In genomic region chr19:39582891-39583625, GRCh38 we compare ENCODE assay signal across 29 cellular contexts. TPM values are rescaled to one million over a fixed set of nuclear protein-coding genes. Genes with fewer than 3 reads are reported as not detected.
DNase-seq lines count a peak whose midpoint lies in the region; TF ChIP-seq lines count a peak whose summit lies in the region.
"Had no signal": no experiment of that assay in that cellular context is flagged by ENCODE, and none has a peak within 500 bp of the region (broad histone marks: within the 10 kb centered on the region; RNA-seq: fewer than 3 reads in every experiment).

No MANE protein-coding gene starts in this region.

- TF ChIP-seq CTCF in HEK293 (tag by site-specific recombination; IDR thresholded peaks at IDR 0.05) (no peak), epithelial cell of esophagus (IDR thresholded peaks at IDR 0.05; ENCODE audit: insufficient read depth, low read depth, low read length, missing control alignments) (no peak), prostate gland (IDR thresholded peaks at IDR 0.05) (no peak)

- peaks cover 6% of the 10 kb centered on the region for H3K9me3 ChIP-seq in HEK293 (ENCODE audit: control insufficient read depth, insufficient read depth, low read depth, low read length)
- H3K9me3 ChIP-seq in prostate gland: no peaks in the 10 kb centered on the region
- H3K9me3 ChIP-seq: adrenal gland, BE2C, neutrophil, SK-N-SH had no signal

- CTCF ChIA-PET in activated CD4-positive, alpha-beta memory T cell treated with anti-CD3 and anti-CD28 coated beads for 36 hours (lab: Charles Lee): interaction anchor here (0.7 to 0.9 kb wide), 2 partner anchors 92 to 143 kb away, joined by 3 read pairs; no protein-coding TSS in a partner anchor
- CTCF ChIA-PET in activated CD4-positive, alpha-beta memory T cell treated with anti-CD3 and anti-CD28 coated beads, Interleukin-2, amount 10 ng/mL, durations not matched to agents 7 days and 5 days (lab: Charles Lee): no interaction called here
- CTCF ChIA-PET in HEK293 (lab: Yijun Ruan, JAX): no interaction called here

- H3K4me1 ChIP-seq in HEK293 (ENCODE audit: control insufficient read depth, insufficient read depth, low read length) (no peaks in the 10 kb centered on the region), prostate gland (replicated peaks) (no peaks in the 10 kb centered on the region)
- H3K4me1 ChIP-seq: adrenal gland, BE2C, upper lobe of left lung had no signal

- H3K36me3 ChIP-seq in HEK293 (ENCODE audit: control insufficient read depth in 2 of 2, insufficient read depth in 1 of 2, low read length in 2 of 2) (no peaks in the 10 kb centered on the region), prostate gland (no peaks in the 10 kb centered on the region)
- H3K36me3 ChIP-seq: adrenal gland, BE2C, neutrophil, upper lobe of left lung had no signal

- H3K27me3 Mint-ChIP-seq in activated CD4-positive, alpha-beta memory T cell treated with anti-CD3 and anti-CD28 coated beads for 36 hours: peaks cover 39% of the 10 kb centered on the region
- H3K27me3 Mint-ChIP-seq in activated CD4-positive, alpha-beta memory T cell treated with anti-CD3 and anti-CD28 coated beads, Interleukin-2, amount 10 ng/mL, durations not matched to agents 7 days and 5 days: peaks cover 18% of the 10 kb centered on the region

- POLR2A ChIA-PET in activated CD4-positive, alpha-beta memory T cell treated with anti-CD3 and anti-CD28 coated beads for 36 hours (lab: Charles Lee): interaction anchor here (0.7 to 1.3 kb wide), 2 partner anchors 29 to 135 kb away, joined by 3 read pairs; no protein-coding TSS in a partner anchor
- POLR2A ChIA-PET in activated CD4-positive, alpha-beta memory T cell treated with anti-CD3 and anti-CD28 coated beads, Interleukin-2, amount 10 ng/mL, durations not matched to agents 7 days and 5 days (lab: Charles Lee): no interaction called here
- POLR2A ChIA-PET in HEK293 (lab: Yijun Ruan, JAX): no interaction called here

- H3K4me1 Mint-ChIP-seq in activated CD4-positive, alpha-beta memory T cell treated with anti-CD3 and anti-CD28 coated beads for 36 hours (ENCODE audit: low read depth): no peaks in the 10 kb centered on the region
- no peaks in the 10 kb centered on the region for H3K4me1 Mint-ChIP-seq in activated CD4-positive, alpha-beta memory T cell treated with anti-CD3 and anti-CD28 coated beads, Interleukin-2, amount 10 ng/mL, durations not matched to agents 7 days and 5 days
- H3K4me1 Mint-ChIP-seq: brain; CD8-positive, alpha-beta memory T cell; naive B cell; T-helper 17 cell had no signal

- H3K4me3 Mint-ChIP-seq in activated CD4-positive, alpha-beta memory T cell treated with anti-CD3 and anti-CD28 coated beads for 36 hours: no peak overlapping the region
- H3K4me3 Mint-ChIP-seq in activated CD4-positive, alpha-beta memory T cell treated with anti-CD3 and anti-CD28 coated beads, Interleukin-2, amount 10 ng/mL, durations not matched to agents 7 days and 5 days: no peak overlapping the region
- H3K4me3 Mint-ChIP-seq: brain; CD8-positive, alpha-beta memory T cell; naive B cell; T-helper 17 cell had no signal

- H3K27ac ChIP-seq in HEK293 (ENCODE audit: extremely low read depth, low read depth, low read length) (no peak overlapping the region), prostate gland (no peak overlapping the region)
- H3K27ac ChIP-seq: adrenal gland, KMS-11, neutrophil, upper lobe of left lung had no signal

- peak; percentile 52 for DNase-seq in activated CD4-positive, alpha-beta memory T cell treated with anti-CD3 and anti-CD28 coated beads for 36 hours
- DNase-seq in activated CD4-positive, alpha-beta memory T cell treated with anti-CD3 and anti-CD28 coated beads, Interleukin-2, amount 10 ng/mL, durations not matched to agents 7 days and 5 days: no peak
- peak; percentile 25 for DNase-seq in Daoy (ENCODE audit: low read depth)
- peak; percentile 7 for DNase-seq in epithelial cell of esophagus (ENCODE audit: low read depth)
- no peak for DNase-seq in iPS-NIHi11 (ENCODE audit: low spot score)
- no peak for DNase-seq in NCI-H1092 treated with DMSO at 0.1 percent for 48 hours (lab: John Stamatoyannopoulos, UW)
- no peak for DNase-seq in prostate gland (ENCODE audit: low spot score)
- DNase-seq: activated effector memory CD4-positive, alpha-beta T cell treated with Interleukin-2 at 50 U/mL for 16 hours; adrenal gland; BE2C; CD8-positive, alpha-beta memory T cell; HCEC 1CT; left ventricle myocardium superior; naive B cell; NCI-H1436 treated with DMSO at 0.1 percent for 48 hours; NCI-H446; SK-N-SH; T-helper 17 cell; upper lobe of left lung had no signal

- WGBS in prostate gland: 70% methylated on average over 8 of the region's 8 CpGs

- peaks cover 2% of the 10 kb centered on the region for H3K27me3 ChIP-seq in prostate gland (replicated peaks; ENCODE audit: insufficient read depth)
- H3K27me3 ChIP-seq: upper lobe of left lung had no signal

- no peak overlapping the region for H3K27ac Mint-ChIP-seq in activated CD4-positive, alpha-beta memory T cell treated with anti-CD3 and anti-CD28 coated beads for 36 hours
- H3K27ac Mint-ChIP-seq in activated CD4-positive, alpha-beta memory T cell treated with anti-CD3 and anti-CD28 coated beads, Interleukin-2, amount 10 ng/mL, durations not matched to agents 7 days and 5 days: no peak overlapping the region
- H3K27ac Mint-ChIP-seq: brain; CD8-positive, alpha-beta memory T cell; naive B cell; progenitor cell of endocrine pancreas; T-helper 17 cell had no signal

- H3K4me3 ChIP-seq in HEK293 (ENCODE audit: low read depth, low read length) (no peak overlapping the region), epithelial cell of esophagus (ENCODE audit: low read length) (no peak overlapping the region), prostate gland (no peak overlapping the region)
- H3K4me3 ChIP-seq: adrenal gland, upper lobe of left lung had no signal

- peaks cover 9% of the 10 kb centered on the region for H3K9me3 Mint-ChIP-seq in activated CD4-positive, alpha-beta memory T cell treated with anti-CD3 and anti-CD28 coated beads for 36 hours
- peaks cover 7% of the 10 kb centered on the region for H3K9me3 Mint-ChIP-seq in activated CD4-positive, alpha-beta memory T cell treated with anti-CD3 and anti-CD28 coated beads, Interleukin-2, amount 10 ng/mL, durations not matched to agents 7 days and 5 days

- intact Hi-C loops in activated CD4-positive, alpha-beta memory T cell treated with anti-CD3 and anti-CD28 coated beads for 36 hours (cut with micrococcal nuclease): loop anchor here (1.0 kb wide), 4 partner anchors 25 to 137 kb away; partner anchors contain the start of genes EID2 and LGALS14
- intact Hi-C loops in prostate gland (cut with DNase I): no loop called here

- peaks cover 3% of the 10 kb centered on the region for H3K36me3 Mint-ChIP-seq in activated CD4-positive, alpha-beta memory T cell treated with anti-CD3 and anti-CD28 coated beads for 36 hours
- no peaks in the 10 kb centered on the region for H3K36me3 Mint-ChIP-seq in activated CD4-positive, alpha-beta memory T cell treated with anti-CD3 and anti-CD28 coated beads, Interleukin-2, amount 10 ng/mL, durations not matched to agents 7 days and 5 days (ENCODE audit: low read depth)
- H3K36me3 Mint-ChIP-seq: brain; CD8-positive, alpha-beta memory T cell had no signal

- no peak for TF ChIP-seq POLR2A in prostate gland (IDR thresholded peaks at IDR 0.05)

TF ChIP-seq in HEK293, 187 proteins besides CTCF, POLR2A, EP300 and RAD21 (continues in another document):
- TF ChIP-seq ZFHX2 (tag by site-specific recombination; conservative IDR thresholded peaks at IDR 0.05) (0 out of 2 replicates have a peak, but pooled peaks have one; percentile 12), ZNF670 (tag by site-specific recombination; IDR thresholded peaks at IDR 0.05; ENCODE audit: low read depth) (no peak), ZNF398 (tag by site-specific recombination; IDR thresholded peaks at IDR 0.05) (no peak), GLIS1 (tag by site-specific recombination; IDR thresholded peaks at IDR 0.05) (no peak), ZNF174 (tag by site-specific recombination; IDR thresholded peaks at IDR 0.05) (no peak)

RNA-seq across cellular contexts. Expression of gene LGALS13, which starts 19.3 kb away (rescaled TPM):
- not detected for total RNA-seq in activated CD4-positive, alpha-beta memory T cell treated with anti-CD3 and anti-CD28 coated beads for 36 hours
- not detected for total RNA-seq in activated CD4-positive, alpha-beta memory T cell treated with anti-CD3 and anti-CD28 coated beads, Interleukin-2, amount 10 ng/mL, durations not matched to agents 7 days and 5 days
- not detected in 2 replicates for total RNA-seq in Daoy (2014; rRNA removed; shearing (Covaris generic))
- total RNA-seq in prostate gland: not detected
- total RNA-seq: A673; adrenal gland; CD8-positive, alpha-beta memory T cell; chondrocyte; endothelial cell of umbilical vein; left ventricle myocardium superior; mesenteric fat pad; progenitor cell of endocrine pancreas; sciatic nerve; T-helper 17 cell; upper lobe of left lung had no signal

RNA-seq across cellular contexts. Expression of gene EID2, which starts 43.1 kb away (rescaled TPM):
- 10 to 100 TPM; 13.0 to 13.1 TPM for total RNA-seq in activated CD4-positive, alpha-beta memory T cell treated with anti-CD3 and anti-CD28 coated beads for 36 hours
- total RNA-seq in activated CD4-positive, alpha-beta memory T cell treated with anti-CD3 and anti-CD28 coated beads, Interleukin-2, amount 10 ng/mL, durations not matched to agents 7 days and 5 days: 10 to 100 TPM; 14.8 to 15.2 TPM
- total RNA-seq in Daoy (2014; rRNA removed; shearing (Covaris generic)): 13.0 and 16.1 TPM in 2 replicates
- 10 to 100 TPM; 21.1 to 25.3 TPM for total RNA-seq in prostate gland

RNA-seq across cellular contexts. Expression of gene EID2B, which starts 50.4 kb away (rescaled TPM):
- total RNA-seq in activated CD4-positive, alpha-beta memory T cell treated with anti-CD3 and anti-CD28 coated beads for 36 hours: 1 to 10 TPM; 3.3 to 3.8 TPM
- total RNA-seq in activated CD4-positive, alpha-beta memory T cell treated with anti-CD3 and anti-CD28 coated beads, Interleukin-2, amount 10 ng/mL, durations not matched to agents 7 days and 5 days: 1 to 10 TPM; 4.5 to 4.7 TPM
- total RNA-seq in Daoy (2014; rRNA removed; shearing (Covaris generic)): 5.7 and 5.8 TPM in 2 replicates
- 1 to 10 TPM; 2.6 to 4.5 TPM for total RNA-seq in prostate gland

Comparison
In these comparisons a context has a peak if more than half of its experiments do, and no peak if none do; other contexts are left out.
1. DNase-seq: peak in activated CD4-positive, alpha-beta memory T cell treated with anti-CD3 and anti-CD28 coated beads for 36 hours (single experiment), Daoy (single experiment) and epithelial cell of esophagus (single experiment); none in activated CD4-positive, alpha-beta memory T cell treated with anti-CD3 and anti-CD28 coated beads, Interleukin-2, amount 10 ng/mL, durations not matched to agents 7 days and 5 days (single experiment), iPS-NIHi11 (single experiment), NCI-H1092 treated with DMSO at 0.1 percent for 48 hours (single experiment) and prostate gland (single experiment).